In genomic region chr3:21779909-21780308, GRCh38 we compare ENCODE assay signal across 28 cellular contexts. TPM values are rescaled to one million over a fixed set of nuclear protein-coding genes. Genes with fewer than 3 reads are reported as not detected.
A peak's percentile ranks its signal among the peaks of the same experiment; 100 is the strongest.
DNase-seq lines count a peak whose midpoint lies in the region; ATAC-seq and TF ChIP-seq lines count a peak whose summit lies in the region.
"Had no signal": no experiment of that assay in that cellular context is flagged by ENCODE, and none has a peak within 500 bp of the region (broad histone marks: within the 10 kb centered on the region; RNA-seq: fewer than 3 reads in every experiment).

No MANE protein-coding gene starts in this region.

- H3K36me3 ChIP-seq in heart right ventricle, result no peaks in the 10 kb centered on the region
- H3K36me3 ChIP-seq in tibial artery, result no peaks in the 10 kb centered on the region
- H3K36me3 ChIP-seq: left lung, vagina had no signal

- DNase-seq in NCI-H748 (lab: John Stamatoyannopoulos, UW; ENCODE audit: unreplicated experiment) (peak; percentile 40), NCI-H748 treated with DMSO at 0.1 percent for 48 hours (lab: John Stamatoyannopoulos, UW) (no peak), dermis blood vessel endothelial cell (peak; percentile 33), heart right ventricle (peak in 1 of 2 donors; percentile 9), tibial artery (no peak), foreskin melanocyte (no peak), NCI-H1092 treated with DMSO at 0.1 percent for 48 hours (lab: John Stamatoyannopoulos, UW) (no peak), NCI-H82 treated with DMSO at 0.1 percent for 48 hours (lab: John Stamatoyannopoulos, UW; ENCODE audit: unreplicated experiment) (no peak)
- DNase-seq: activated CD4-positive, alpha-beta memory T cell treated with anti-CD3 and anti-CD28 coated beads, Interleukin-2, amount 10 ng/mL, durations not matched to agents 7 days and 5 days; activated CD8-positive, alpha-beta memory T cell treated with anti-CD3 and anti-CD28 coated beads, Interleukin-2, amount 50 U/mL, for 4 hours; anterior cingulate cortex; CD4-positive, alpha-beta T cell; DMS 273 treated with DMSO at 0.1 percent for 48 hours; IMR-90; left lung; mesendoderm; NCI-H187; NCI-H524 treated with DMSO at 0.1 percent for 48 hours; SHP77; stimulated activated CD4-positive, alpha-beta T cell treated with anti-CD3 and anti-CD28 coated beads, Interleukin-1b, Interleukin-23, amount 100 ng/mL, for 48 hours; stimulated activated naive CD8-positive, alpha-beta T cell treated with anti-CD3 and anti-CD28 coated beads, Interleukin-15, Interleukin-2, amounts not matched to agents 100 U/mL and 50 U/mL, for 24 hours; testis had no signal

- peak overlapping the region in 6 of 10 donors; percentile 14 to 70 (median 42) for H3K27ac ChIP-seq in heart right ventricle
- peak overlapping the region; percentile 69 to 72 for H3K27ac ChIP-seq in tibial artery
- H3K27ac ChIP-seq: A549, left lung, parathyroid adenoma, vagina had no signal

- ATAC-seq in heart right ventricle, result peak; percentile 62 to 91 (median 88)
- ATAC-seq: A549; GM12878; left lung; stimulated activated naive CD8-positive, alpha-beta T cell treated with anti-CD3 and anti-CD28 coated beads, Interleukin-15, Interleukin-2, amounts not matched to agents 100 U/mL and 50 U/mL, for 24 hours had no signal

- peak in 1 of 9 donors; percentile 11 for TF ChIP-seq CTCF in heart right ventricle (IDR thresholded peaks at IDR 0.05)
- TF ChIP-seq CTCF in tibial artery (IDR thresholded peaks at IDR 0.05), result no peak

- H3K4me1 ChIP-seq in heart right ventricle, result peaks cover 3 to 58% (median 19%) of the 10 kb centered on the region in 9 donors
- H3K4me1 ChIP-seq in tibial artery, result peaks cover 0 to 72% (median 12%) of the 10 kb centered on the region in 4 donors
- H3K4me1 ChIP-seq: A549, left lung, parathyroid adenoma, testis, vagina had no signal

- H3K27me3 ChIP-seq in heart right ventricle, result no peaks in the 10 kb centered on the region
- H3K27me3 ChIP-seq in tibial artery, result no peaks in the 10 kb centered on the region
- H3K27me3 ChIP-seq: left lung, testis, vagina had no signal

- H3K9me3 ChIP-seq in heart right ventricle (no peaks in the 10 kb centered on the region), tibial artery (no peaks in the 10 kb centered on the region)
- H3K9me3 ChIP-seq: A549, left lung, testis, vagina had no signal

- WGBS in heart right ventricle, 2 donors, result 40 to 64% methylated on average over 1 of the region's 1 CpG

- intact Hi-C loops in heart right ventricle (cut with DNase I) (loop anchor here in 1 of 10 donors (2.0 kb wide), 1 partner anchor 15 kb away; no protein-coding TSS in a partner anchor), tibial artery (cut with DNase I; ENCODE audit: low total_unique reads) (no loop called here)

- H3K4me3 ChIP-seq in heart right ventricle, result no peak overlapping the region
- H3K4me3 ChIP-seq in tibial artery, result no peak overlapping the region
- H3K4me3 ChIP-seq: A549, GM12878, left lung, testis, vagina had no signal

RNA-seq across cellular contexts. Expression of gene ZNF385D, which starts 28.9 kb away (rescaled TPM):
- total RNA-seq in dermis blood vessel endothelial cell (2.0 and 4.4 TPM in 2 replicates), heart right ventricle (10 to 100 TPM in 3 of 10 donors, 1 to 10 TPM in 7; 3.0 to 24.9 (median 7.2) TPM)
- 10 to 100 TPM in 1 of 2 donors, 1 to 10 TPM in 1; 4.5 to 10.5 TPM for polyA plus RNA-seq in heart right ventricle
- total RNA-seq: activated CD4-positive, alpha-beta memory T cell treated with anti-CD3 and anti-CD28 coated beads, Interleukin-2, amount 10 ng/mL, durations not matched to agents 7 days and 5 days; CD4-positive, alpha-beta T cell; GM12878; H4; T-helper 2 cell treated with Interferon-gamma antibody and Interleukin-4, amounts not matched to agents 100 ng/mL and 5 ng/mL, for 36 hours had no signal
- polyA plus RNA-seq: A549 had no signal

Comparison
In these comparisons a context has a peak if more than half of its experiments do, and no peak if none do; other contexts are left out.
1. DNase-seq: peak in NCI-H748 (single experiment) and dermis blood vessel endothelial cell (single experiment); none in NCI-H748 treated with DMSO at 0.1 percent for 48 hours (single experiment), tibial artery (0 of 2), foreskin melanocyte (single experiment), NCI-H1092 treated with DMSO at 0.1 percent for 48 hours (single experiment) and NCI-H82 treated with DMSO at 0.1 percent for 48 hours (single experiment).